13 cellular contexts compared by ENCODE assay signal in genomic region chr17:53722407-53722806, GRCh38.
DNase-seq lines count a peak whose midpoint lies in the region; ATAC-seq and TF ChIP-seq lines count a peak whose summit lies in the region.
"Had no signal": no experiment of that assay in that cellular context is flagged by ENCODE, and none has a peak within 500 bp of the region (broad histone marks: within the 10 kb centered on the region; RNA-seq: fewer than 3 reads in every experiment).

No MANE protein-coding gene starts in this region.

- H3K4me3 Mint-ChIP-seq in CD4-positive, alpha-beta T cell, result no peak overlapping the region
- H3K4me3 Mint-ChIP-seq: stimulated activated effector memory CD8-positive, alpha-beta T cell treated with anti-CD3 and anti-CD28 coated beads, Interleukin-12 subunit alpha, Interleukin-12 subunit beta, amount 100 ng/mL, for 72 hours had no signal

- H3K36me3 Mint-ChIP-seq in CD4-positive, alpha-beta T cell (ENCODE audit: low read depth), result no peaks in the 10 kb centered on the region
- H3K36me3 Mint-ChIP-seq: stimulated activated effector memory CD8-positive, alpha-beta T cell treated with anti-CD3 and anti-CD28 coated beads, Interleukin-12 subunit alpha, Interleukin-12 subunit beta, amount 100 ng/mL, for 72 hours had no signal

- no peaks in the 10 kb centered on the region for H3K4me1 Mint-ChIP-seq in CD4-positive, alpha-beta T cell (ENCODE audit: low read depth)
- H3K4me1 Mint-ChIP-seq: stimulated activated effector memory CD8-positive, alpha-beta T cell treated with anti-CD3 and anti-CD28 coated beads, Interleukin-12 subunit alpha, Interleukin-12 subunit beta, amount 100 ng/mL, for 72 hours had no signal

- no peak for ATAC-seq in esophagus mucosa
- no peak for ATAC-seq in CD4-positive, alpha-beta T cell (ENCODE audit: poor library complexity)
- ATAC-seq: heart left ventricle; stimulated activated effector memory CD8-positive, alpha-beta T cell treated with anti-CD3 and anti-CD28 coated beads, Interleukin-12 subunit alpha, Interleukin-12 subunit beta, amount 100 ng/mL, for 72 hours had no signal

- peaks cover 5% of the 10 kb centered on the region for H3K9me3 Mint-ChIP-seq in CD4-positive, alpha-beta T cell

- POLR2A ChIA-PET in AG04449 (lab: Yijun Ruan, JAX), result interaction anchor here (0.6 kb wide), 1 partner anchor 96 kb away, joined by 3 read pairs; no protein-coding TSS in a partner anchor
- POLR2A ChIA-PET in CD4-positive, alpha-beta T cell (lab: Charles Lee), result no interaction called here

- H3K4me3 ChIP-seq in AG04449 (ENCODE audit: low read depth, low read length), result no peak overlapping the region
- H3K4me3 ChIP-seq in astrocyte of the cerebellum (ENCODE audit: low read depth, low read length), result no peak overlapping the region
- H3K4me3 ChIP-seq: heart left ventricle had no signal

- in situ Hi-C loops in astrocyte of the cerebellum (cut with HindIII; ENCODE audit: low sequenced_read_pairs), result no loop called here

- H3K27ac ChIP-seq in CD4-positive, alpha-beta T cell (ENCODE audit: low read depth, low read length), result no peak overlapping the region
- H3K27ac ChIP-seq: C4-2B, heart left ventricle had no signal

- DNase-seq in AG04449 (ENCODE audit: low read depth, low spot score) (peak; percentile 96), HT1080 (ENCODE audit: low read depth) (peak; percentile 98), astrocyte of the cerebellum (ENCODE audit: low read depth) (peak; percentile 100), iris pigment epithelial cell (ENCODE audit: low read depth) (peak; percentile 96), GOT3 (lab: John Stamatoyannopoulos, UW) (no peak)
- no peak for DNase-seq in effector CD4-positive, alpha-beta T cell
- DNase-seq in CD4-positive, alpha-beta T cell, result no peak
- DNase-seq: aorta; heart left ventricle; NK-92 treated with Interleukin-12 subunit alpha and Interleukin-12 subunit beta, amount 100 ng/mL, for 24 hours had no signal

- TF ChIP-seq CTCF in AG04449 (IDR thresholded peaks at IDR 0.05; ENCODE audit: insufficient read depth, low read length, missing control alignments) (no peak), astrocyte of the cerebellum (IDR thresholded peaks at IDR 0.05; ENCODE audit: low read depth, low read length, missing control alignments) (no peak)
- TF ChIP-seq CTCF in CD4-positive, alpha-beta T cell (IDR thresholded peaks at IDR 0.05), result no peak

- peaks cover 5% of the 10 kb centered on the region for H3K9me3 ChIP-seq in CD4-positive, alpha-beta T cell (ENCODE audit: control insufficient read depth, low read length)

- intact Hi-C loops in CD4-positive, alpha-beta T cell (cut with DNase I, micrococcal nuclease), result no loop called here

- no peak overlapping the region for H3K27ac Mint-ChIP-seq in CD4-positive, alpha-beta T cell
- H3K27ac Mint-ChIP-seq: stimulated activated effector memory CD8-positive, alpha-beta T cell treated with anti-CD3 and anti-CD28 coated beads, Interleukin-12 subunit alpha, Interleukin-12 subunit beta, amount 100 ng/mL, for 72 hours had no signal

- CTCF ChIA-PET in AG04449 (lab: Yijun Ruan, JAX), result no interaction called here
- CTCF ChIA-PET in CD4-positive, alpha-beta T cell (lab: Charles Lee), result no interaction called here

- H3K27me3 ChIP-seq in CD4-positive, alpha-beta T cell (ENCODE audit: control insufficient read depth, insufficient read depth, low read length), result no peaks in the 10 kb centered on the region
- H3K27me3 ChIP-seq: heart left ventricle had no signal

- H3K27me3 Mint-ChIP-seq in CD4-positive, alpha-beta T cell, result no peaks in the 10 kb centered on the region

Comparison
In these comparisons a context has a peak if more than half of its experiments do, and no peak if none do; other contexts are left out.
1. DNase-seq: peak in AG04449 (single experiment), HT1080 (single experiment), astrocyte of the cerebellum (single experiment) and iris pigment epithelial cell (single experiment); none in effector CD4-positive, alpha-beta T cell (single experiment), GOT3 (single experiment) and CD4-positive, alpha-beta T cell (0 of 10).